In the genomic region with DNA sequence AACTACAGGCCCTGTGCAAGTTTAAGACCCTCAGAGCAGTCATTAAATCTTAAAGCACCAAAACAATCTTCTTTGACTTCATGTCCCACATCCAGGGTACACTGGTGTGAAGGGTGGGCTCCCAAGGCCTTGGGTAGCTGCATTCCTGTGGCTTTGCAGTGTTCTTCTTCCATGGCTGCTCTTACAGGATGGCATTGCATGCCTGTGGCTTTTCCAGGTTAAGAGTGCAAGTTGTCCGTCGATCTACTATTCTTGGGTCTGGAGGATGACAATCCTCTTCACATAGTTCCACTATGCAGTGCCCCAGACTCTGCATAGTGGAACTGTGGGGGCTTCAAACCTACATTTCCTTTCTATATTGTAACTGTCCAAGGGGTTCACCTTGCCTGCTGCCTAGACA, we compare ENCODE assay signal across 20 cellular contexts.
"Had no signal": no experiment of that assay in that cellular context is flagged by ENCODE, and none has a peak within 500 bp of the region (broad histone marks: within the 10 kb centered on the region; RNA-seq: fewer than 3 reads in every experiment).

No MANE protein-coding gene starts in this region.

- H3K9me3 Mint-ChIP-seq: dendritic cell treated with granulocyte-macrophage colony-stimulating factor and Interleukin-4, amounts not matched to agents 40 ng/mL and 50 ng/mL, for 4 days; natural killer cell treated with Interleukin-12 subunit alpha and Interleukin-12 subunit beta and Interleukin-15 and Interleukin-18, amount 100 ng/mL, for 72 hours had no signal

- H3K27ac Mint-ChIP-seq: dendritic cell treated with granulocyte-macrophage colony-stimulating factor and Interleukin-4, amounts not matched to agents 40 ng/mL and 50 ng/mL, for 4 days; effector memory CD8-positive, alpha-beta T cell; natural killer cell treated with Interleukin-12 subunit alpha and Interleukin-12 subunit beta and Interleukin-15 and Interleukin-18, amount 100 ng/mL, for 72 hours; neural progenitor cell had no signal

- H3K27me3 Mint-ChIP-seq: dendritic cell treated with granulocyte-macrophage colony-stimulating factor and Interleukin-4, amounts not matched to agents 40 ng/mL and 50 ng/mL, for 4 days; effector memory CD8-positive, alpha-beta T cell; natural killer cell treated with Interleukin-12 subunit alpha and Interleukin-12 subunit beta and Interleukin-15 and Interleukin-18, amount 100 ng/mL, for 72 hours had no signal

- H3K9me3 ChIP-seq: esophagus muscularis mucosa, mucosa of descending colon, ovary had no signal

- H3K27me3 ChIP-seq: esophagus muscularis mucosa, hepatocyte, neural progenitor cell, ovary had no signal

- H3K4me1 Mint-ChIP-seq: neural progenitor cell had no signal

- H2AFZ ChIP-seq: hepatocyte, neural progenitor cell had no signal

- H3K4me3 Mint-ChIP-seq: dendritic cell treated with granulocyte-macrophage colony-stimulating factor and Interleukin-4, amounts not matched to agents 40 ng/mL and 50 ng/mL, for 4 days; effector memory CD8-positive, alpha-beta T cell; natural killer cell treated with Interleukin-12 subunit alpha and Interleukin-12 subunit beta and Interleukin-15 and Interleukin-18, amount 100 ng/mL, for 72 hours; neural progenitor cell had no signal

- H3K4me2 ChIP-seq: hepatocyte, neural progenitor cell, smooth muscle cell had no signal

- H3K9ac ChIP-seq: neural progenitor cell had no signal

- DNase-seq: effector memory CD8-positive, alpha-beta T cell; head of caudate nucleus; kidney; left colon; left ventricle myocardium superior; mucosa of descending colon; nucleus accumbens; ovary; right cardiac atrium; stimulated activated CD4-positive, alpha-beta T cell treated with anti-CD3 and anti-CD28 coated beads, Interleukin-2, amount 100 ng/mL, for 48 hours; stimulated activated naive CD4-positive, alpha-beta T cell treated with Interleukin-2 at 50 U/mL for 16 hours; trophoblast cell had no signal

- H3K4me3 ChIP-seq: esophagus muscularis mucosa, hepatocyte, lung, mucosa of descending colon, neural progenitor cell, ovary, smooth muscle cell had no signal

- H3K36me3 Mint-ChIP-seq: natural killer cell treated with Interleukin-12 subunit alpha and Interleukin-12 subunit beta and Interleukin-15 and Interleukin-18, amount 100 ng/mL, for 72 hours; neural progenitor cell had no signal

- H3K27ac ChIP-seq: epithelial cell of prostate, esophagus muscularis mucosa, hepatocyte, neural progenitor cell, ovary had no signal

- H3K36me3 ChIP-seq: esophagus muscularis mucosa, neural progenitor cell, ovary had no signal

- H3K4me1 ChIP-seq: esophagus muscularis mucosa, neural progenitor cell had no signal

- ATAC-seq: effector memory CD8-positive, alpha-beta T cell; left colon; left ventricle myocardium superior; mucosa of descending colon; natural killer cell treated with Interleukin-12 subunit alpha and Interleukin-12 subunit beta and Interleukin-15 and Interleukin-18, amount 100 ng/mL, for 72 hours; right cardiac atrium had no signal

- FAIRE-seq: kidney had no signal
